ENCODE assay signal across 16 cellular contexts in genomic region chr15:77985031-77985930, GRCh38.
DNase-seq lines count a peak whose midpoint lies in the region; ATAC-seq and TF ChIP-seq lines count a peak whose summit lies in the region.
"Had no signal": no experiment of that assay in that cellular context is flagged by ENCODE, and none has a peak within 500 bp of the region (broad histone marks: within the 10 kb centered on the region; RNA-seq: fewer than 3 reads in every experiment).

No MANE protein-coding gene starts in this region.

- peaks cover 6% of the 10 kb centered on the region for H3K4me1 Mint-ChIP-seq in activated naive CD4-positive, alpha-beta T cell treated with anti-CD3 and anti-CD28 coated beads, Interleukin-2, amount 50 U/mL, for 24 hours
- H3K4me1 Mint-ChIP-seq in activated naive CD4-positive, alpha-beta T cell treated with anti-CD3 and anti-CD28 coated beads, Interleukin-2, amount 10 ng/mL, durations not matched to agents 7 days and 5 days: peaks cover 4% of the 10 kb centered on the region
- H3K4me1 Mint-ChIP-seq in endothelial cell (ENCODE audit: unreplicated experiment): peaks cover 4% of the 10 kb centered on the region
- H3K4me1 Mint-ChIP-seq in activated CD4-positive, alpha-beta T cell treated with anti-CD3 and anti-CD28 coated beads, Interleukin-2, amount 10 ng/mL, durations not matched to agents 7 days and 5 days: peaks cover 8% of the 10 kb centered on the region
- H3K4me1 Mint-ChIP-seq: CD14-positive monocyte had no signal

- intact Hi-C loops in ovary (cut with DNase I) (no loop called here), upper lobe of right lung (cut with DNase I) (no loop called here), transverse colon (cut with DNase I; ENCODE audit: low total_unique reads) (no loop called here)

- H3K27ac Mint-ChIP-seq in activated naive CD4-positive, alpha-beta T cell treated with anti-CD3 and anti-CD28 coated beads, Interleukin-2, amount 50 U/mL, for 24 hours: peak overlapping the region; percentile 46
- no peak overlapping the region for H3K27ac Mint-ChIP-seq in activated naive CD4-positive, alpha-beta T cell treated with anti-CD3 and anti-CD28 coated beads, Interleukin-2, amount 10 ng/mL, durations not matched to agents 7 days and 5 days
- H3K27ac Mint-ChIP-seq in endothelial cell (ENCODE audit: unreplicated experiment): no peak overlapping the region
- H3K27ac Mint-ChIP-seq in activated CD4-positive, alpha-beta T cell treated with anti-CD3 and anti-CD28 coated beads, Interleukin-2, amount 10 ng/mL, durations not matched to agents 7 days and 5 days: no peak overlapping the region

- H3K36me3 Mint-ChIP-seq in activated naive CD4-positive, alpha-beta T cell treated with anti-CD3 and anti-CD28 coated beads, Interleukin-2, amount 50 U/mL, for 24 hours: no peaks in the 10 kb centered on the region
- H3K36me3 Mint-ChIP-seq in activated naive CD4-positive, alpha-beta T cell treated with anti-CD3 and anti-CD28 coated beads, Interleukin-2, amount 10 ng/mL, durations not matched to agents 7 days and 5 days: no peaks in the 10 kb centered on the region
- no peaks in the 10 kb centered on the region for H3K36me3 Mint-ChIP-seq in endothelial cell (ENCODE audit: low read depth, unreplicated experiment)
- H3K36me3 Mint-ChIP-seq in activated CD4-positive, alpha-beta T cell treated with anti-CD3 and anti-CD28 coated beads, Interleukin-2, amount 10 ng/mL, durations not matched to agents 7 days and 5 days (ENCODE audit: low read depth): no peaks in the 10 kb centered on the region
- H3K36me3 Mint-ChIP-seq: CD14-positive monocyte had no signal

- H3K4me3 Mint-ChIP-seq in activated naive CD4-positive, alpha-beta T cell treated with anti-CD3 and anti-CD28 coated beads, Interleukin-2, amount 50 U/mL, for 24 hours: no peak overlapping the region
- no peak overlapping the region for H3K4me3 Mint-ChIP-seq in activated naive CD4-positive, alpha-beta T cell treated with anti-CD3 and anti-CD28 coated beads, Interleukin-2, amount 10 ng/mL, durations not matched to agents 7 days and 5 days
- no peak overlapping the region for H3K4me3 Mint-ChIP-seq in endothelial cell (ENCODE audit: unreplicated experiment)
- H3K4me3 Mint-ChIP-seq in activated CD4-positive, alpha-beta T cell treated with anti-CD3 and anti-CD28 coated beads, Interleukin-2, amount 10 ng/mL, durations not matched to agents 7 days and 5 days: no peak overlapping the region
- H3K4me3 Mint-ChIP-seq: CD14-positive monocyte had no signal

- no peaks in the 10 kb centered on the region for H3K9me3 ChIP-seq in ovary
- H3K9me3 ChIP-seq in upper lobe of right lung: no peaks in the 10 kb centered on the region
- no peaks in the 10 kb centered on the region for H3K9me3 ChIP-seq in transverse colon
- H3K9me3 ChIP-seq: Caco-2 had no signal

- H3K27ac ChIP-seq in ovary: no peak overlapping the region
- no peak overlapping the region for H3K27ac ChIP-seq in upper lobe of right lung
- no peak overlapping the region for H3K27ac ChIP-seq in transverse colon

- no peaks in the 10 kb centered on the region for H3K27me3 ChIP-seq in ovary
- H3K27me3 ChIP-seq in upper lobe of right lung: no peaks in the 10 kb centered on the region
- no peaks in the 10 kb centered on the region for H3K27me3 ChIP-seq in transverse colon

- TF ChIP-seq EP300 in ovary (IDR thresholded peaks at IDR 0.05) (no peak), transverse colon (IDR thresholded peaks at IDR 0.05; ENCODE audit: low read depth) (no peak)

- no peak for ATAC-seq in upper lobe of right lung

- in situ Hi-C loops in transverse colon (cut with MboI; ENCODE audit: low pct_ligation_motif_present in 1 of 4, low pct_unique_long_range_greater_than_20kb in 1 of 4, low sequenced_read_pairs in 3 of 4): no loop called here

- peaks cover 23% of the 10 kb centered on the region for H3K4me1 ChIP-seq in ovary (ENCODE audit: insufficient read depth)
- peaks cover 3% of the 10 kb centered on the region for H3K4me1 ChIP-seq in upper lobe of right lung
- peaks cover 2 to 15% (median 2%) of the 10 kb centered on the region in 4 donors for H3K4me1 ChIP-seq in transverse colon
- H3K4me1 ChIP-seq: Caco-2 had no signal

- H3K4me3 ChIP-seq in ovary: no peak overlapping the region
- H3K4me3 ChIP-seq in upper lobe of right lung: no peak overlapping the region
- H3K4me3 ChIP-seq in transverse colon: no peak overlapping the region

- no peaks in the 10 kb centered on the region for H3K36me3 ChIP-seq in ovary
- no peaks in the 10 kb centered on the region for H3K36me3 ChIP-seq in upper lobe of right lung
- no peaks in the 10 kb centered on the region for H3K36me3 ChIP-seq in transverse colon

- peaks cover 3% of the 10 kb centered on the region for H3K27me3 Mint-ChIP-seq in activated naive CD4-positive, alpha-beta T cell treated with anti-CD3 and anti-CD28 coated beads, Interleukin-2, amount 50 U/mL, for 24 hours
- H3K27me3 Mint-ChIP-seq in activated naive CD4-positive, alpha-beta T cell treated with anti-CD3 and anti-CD28 coated beads, Interleukin-2, amount 10 ng/mL, durations not matched to agents 7 days and 5 days: peaks cover 30% of the 10 kb centered on the region
- H3K27me3 Mint-ChIP-seq in endothelial cell (ENCODE audit: unreplicated experiment): peaks cover 11% of the 10 kb centered on the region
- no peaks in the 10 kb centered on the region for H3K27me3 Mint-ChIP-seq in activated CD4-positive, alpha-beta T cell treated with anti-CD3 and anti-CD28 coated beads, Interleukin-2, amount 10 ng/mL, durations not matched to agents 7 days and 5 days

- POLR2A ChIA-PET in activated CD4-positive, alpha-beta T cell treated with anti-CD3 and anti-CD28 coated beads, Interleukin-2, amount 10 ng/mL, durations not matched to agents 7 days and 5 days (lab: Charles Lee): no interaction called here

- TF ChIP-seq CTCF in endothelial cell (IDR thresholded peaks at IDR 0.05; ENCODE audit: unreplicated experiment) (no peak), ovary (IDR thresholded peaks at IDR 0.05) (no peak), upper lobe of right lung (IDR thresholded peaks at IDR 0.05) (no peak), transverse colon (IDR thresholded peaks at IDR 0.05) (no peak)

- no peak for DNase-seq in activated naive CD4-positive, alpha-beta T cell treated with anti-CD3 and anti-CD28 coated beads, Interleukin-2, amount 10 ng/mL, durations not matched to agents 7 days and 5 days
- peak; percentile 3 for DNase-seq in endothelial cell (ENCODE audit: low spot score)
- DNase-seq in ovary: peak in 4 of 5 donors; percentile 9 to 29 (median 17)
- DNase-seq in upper lobe of right lung: peak; percentile 60
- no peak for DNase-seq in kidney glomerular epithelial cell (lab: John Stamatoyannopoulos, UW)
- no peak for DNase-seq in activated CD4-positive, alpha-beta T cell treated with anti-CD3 and anti-CD28 coated beads, Interleukin-2, amount 10 ng/mL, durations not matched to agents 7 days and 5 days
- DNase-seq in transverse colon: no peak
- DNase-seq: Caco-2, HCEC 1CT, KBM-7, NCI-H2107, NCI-H226, NCI-H526, RPMI8226 had no signal

- CTCF ChIA-PET in activated naive CD4-positive, alpha-beta T cell treated with anti-CD3 and anti-CD28 coated beads, Interleukin-2, amount 10 ng/mL, durations not matched to agents 7 days and 5 days (lab: Charles Lee): interaction anchor here (0.9 kb wide), 1 partner anchor 19 kb away, joined by 3 read pairs; no protein-coding TSS in a partner anchor
- CTCF ChIA-PET in activated CD4-positive, alpha-beta T cell treated with anti-CD3 and anti-CD28 coated beads, Interleukin-2, amount 10 ng/mL, durations not matched to agents 7 days and 5 days (lab: Charles Lee): no interaction called here

- no peaks in the 10 kb centered on the region for H3K9me3 Mint-ChIP-seq in activated naive CD4-positive, alpha-beta T cell treated with anti-CD3 and anti-CD28 coated beads, Interleukin-2, amount 50 U/mL, for 24 hours
- no peaks in the 10 kb centered on the region for H3K9me3 Mint-ChIP-seq in activated naive CD4-positive, alpha-beta T cell treated with anti-CD3 and anti-CD28 coated beads, Interleukin-2, amount 10 ng/mL, durations not matched to agents 7 days and 5 days
- no peaks in the 10 kb centered on the region for H3K9me3 Mint-ChIP-seq in endothelial cell (ENCODE audit: unreplicated experiment)
- H3K9me3 Mint-ChIP-seq in activated CD4-positive, alpha-beta T cell treated with anti-CD3 and anti-CD28 coated beads, Interleukin-2, amount 10 ng/mL, durations not matched to agents 7 days and 5 days: no peaks in the 10 kb centered on the region
- H3K9me3 Mint-ChIP-seq: CD14-positive monocyte had no signal

- TF ChIP-seq POLR2A in ovary (IDR thresholded peaks at IDR 0.05) (no peak), transverse colon (IDR thresholded peaks at IDR 0.05) (no peak)

- 94 to 96% (median 95%) methylated on average over 18 to 23 of the region's 23 CpGs for WGBS in ovary, 3 donors
- 90% methylated on average over 17 of the region's 23 CpGs; no CpG with 5 or more reads in 1 of the 2 donors for WGBS in transverse colon (ENCODE audit: low coverage in 1 of 2), 2 donors

Comparison
In these comparisons a context has a peak if more than half of its experiments do, and no peak if none do; other contexts are left out.
1. DNase-seq: peak in endothelial cell (single experiment), ovary (4 of 5) and upper lobe of right lung (single experiment); none in activated naive CD4-positive, alpha-beta T cell treated with anti-CD3 and anti-CD28 coated beads, Interleukin-2, amount 10 ng/mL, durations not matched to agents 7 days and 5 days (single experiment), kidney glomerular epithelial cell (single experiment), activated CD4-positive, alpha-beta T cell treated with anti-CD3 and anti-CD28 coated beads, Interleukin-2, amount 10 ng/mL, durations not matched to agents 7 days and 5 days (single experiment) and transverse colon (single experiment).